ENCODE assay signal across 11 cellular contexts in the genomic region with DNA sequence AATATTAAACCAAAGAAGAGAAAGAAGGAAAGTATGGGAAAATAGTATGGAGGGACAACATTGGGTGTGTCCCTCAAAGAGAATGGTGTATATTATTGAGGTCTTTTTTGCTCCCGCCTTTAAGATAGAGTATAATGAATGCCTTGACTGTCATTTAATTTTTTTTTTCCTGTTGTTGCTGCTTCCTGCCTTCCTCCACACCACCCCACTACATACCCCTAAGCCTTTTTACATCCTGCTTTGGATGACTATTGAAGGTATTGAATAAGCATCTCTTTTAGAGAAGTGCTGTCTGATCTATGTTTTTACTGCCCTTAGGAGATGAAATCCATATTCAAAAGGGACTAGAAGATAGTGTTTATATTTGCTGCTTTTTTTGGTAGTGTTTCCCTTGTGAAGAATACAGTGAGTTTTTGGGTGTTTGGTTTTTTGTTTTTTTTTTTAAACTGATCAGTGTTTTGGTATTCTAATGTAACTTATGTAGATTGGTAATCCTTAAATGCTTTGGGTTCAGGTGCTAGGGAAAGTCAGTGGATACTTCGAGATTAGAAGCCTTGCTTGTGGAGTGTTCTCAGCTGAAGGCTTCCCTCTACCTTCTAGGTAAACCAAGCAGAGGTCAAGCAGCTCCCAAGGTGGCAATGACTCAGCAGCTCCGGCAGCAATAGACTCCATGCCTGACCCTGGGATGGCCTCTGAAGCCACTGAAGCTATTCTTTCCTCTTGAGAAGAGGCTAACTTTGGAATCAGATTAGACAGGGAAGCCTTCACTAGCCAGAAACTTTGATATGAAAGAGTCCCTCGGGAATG.
DNase-seq lines count a peak whose midpoint lies in the region; ATAC-seq, FAIRE-seq and TF ChIP-seq lines count a peak whose summit lies in the region.
"Had no signal": no experiment of that assay in that cellular context is flagged by ENCODE, and none has a peak within 500 bp of the region (broad histone marks: within the 10 kb centered on the region; RNA-seq: fewer than 3 reads in every experiment).

No MANE protein-coding gene starts in this region.

- H3K36me3 Mint-ChIP-seq in stimulated activated naive B cell treated with anti-CD40 and anti-IgM and Interleukin-4, amounts not matched to agents 10 μg/mL and 1 μg/mL and 100 μg/mL, for 72 hours, result no peaks in the 10 kb centered on the region

- H3K4me3 ChIP-seq in brain microvascular endothelial cell (ENCODE audit: low read depth, low read length), result no peak overlapping the region

- TF ChIP-seq CTCF in brain microvascular endothelial cell (IDR thresholded peaks at IDR 0.05; ENCODE audit: low read depth, low read length, missing control alignments), result no peak

- H3K4me1 Mint-ChIP-seq in stimulated activated naive B cell treated with anti-CD40 and anti-IgM and Interleukin-4, amounts not matched to agents 10 μg/mL and 1 μg/mL and 100 μg/mL, for 72 hours, result peaks cover 0 to 4% of the 10 kb centered on the region in 2 donors

- FAIRE-seq in urothelium cell line (lab: Jason Lieb, UNC), result peak; percentile 17

- DNase-seq in SIG-M5 treated with dmso at 0.1 percent for 504 hours (lab: John Stamatoyannopoulos, UW; ENCODE audit: unreplicated experiment) (peak; percentile 22), SIG-M5 (lab: John Stamatoyannopoulos, UW) (no peak), brain microvascular endothelial cell (peak; percentile 53), iris pigment epithelial cell (ENCODE audit: low read depth) (peak; percentile 60), urothelium cell line (ENCODE audit: low spot score) (peak; percentile 45), NCI-H2081 (lab: John Stamatoyannopoulos, UW) (no peak)
- no peak for DNase-seq in stimulated activated naive B cell treated with anti-CD40 and anti-IgM and Interleukin-4, amounts not matched to agents 10 μg/mL and 1 μg/mL and 100 μg/mL, for 72 hours
- DNase-seq: AML-193 had no signal

- in situ Hi-C loops in brain microvascular endothelial cell (cut with HindIII; ENCODE audit: low pct_ligation_motif_present, low sequenced_read_pairs), result no loop called here

- H3K27ac ChIP-seq in brain microvascular endothelial cell, result no peak overlapping the region
- H3K27ac ChIP-seq: ascending aorta had no signal

- H3K9me3 Mint-ChIP-seq in stimulated activated naive B cell treated with anti-CD40 and anti-IgM and Interleukin-4, amounts not matched to agents 10 μg/mL and 1 μg/mL and 100 μg/mL, for 72 hours, result no peaks in the 10 kb centered on the region
- H3K9me3 Mint-ChIP-seq: T-helper 2 cell treated with Interferon-gamma antibody and Interleukin-4, amounts not matched to agents 5 μg/mL and 100 μg/mL, for 36 hours had no signal

- ATAC-seq in stimulated activated naive B cell treated with anti-CD40 and anti-IgM and Interleukin-4, amounts not matched to agents 10 μg/mL and 1 μg/mL and 100 μg/mL, for 72 hours (replicated peaks), result no peak
- ATAC-seq in HG02885 (IDR thresholded peaks at IDR 0.05; ENCODE audit: poor library complexity, unreplicated experiment), result no peak

- no peak overlapping the region for H3K4me3 Mint-ChIP-seq in stimulated activated naive B cell treated with anti-CD40 and anti-IgM and Interleukin-4, amounts not matched to agents 10 μg/mL and 1 μg/mL and 100 μg/mL, for 72 hours
- H3K4me3 Mint-ChIP-seq: T-helper 2 cell treated with Interferon-gamma antibody and Interleukin-4, amounts not matched to agents 5 μg/mL and 100 μg/mL, for 36 hours had no signal

- no peaks in the 10 kb centered on the region for H3K36me3 ChIP-seq in brain microvascular endothelial cell (replicated peaks)
- H3K36me3 ChIP-seq: ascending aorta had no signal

- H3K27ac Mint-ChIP-seq in stimulated activated naive B cell treated with anti-CD40 and anti-IgM and Interleukin-4, amounts not matched to agents 10 μg/mL and 1 μg/mL and 100 μg/mL, for 72 hours, result no peak overlapping the region
- H3K27ac Mint-ChIP-seq: T-helper 2 cell treated with Interferon-gamma antibody and Interleukin-4, amounts not matched to agents 5 μg/mL and 100 μg/mL, for 36 hours had no signal

- H3K27me3 ChIP-seq in brain microvascular endothelial cell (replicated peaks), result no peaks in the 10 kb centered on the region
- H3K27me3 ChIP-seq: ascending aorta had no signal

- peaks cover 27 to 34% of the 10 kb centered on the region in 2 donors for H3K27me3 Mint-ChIP-seq in stimulated activated naive B cell treated with anti-CD40 and anti-IgM and Interleukin-4, amounts not matched to agents 10 μg/mL and 1 μg/mL and 100 μg/mL, for 72 hours

Comparison
In these comparisons a context has a peak if more than half of its experiments do, and no peak if none do; other contexts are left out.
1. DNase-seq: peak in SIG-M5 treated with dmso at 0.1 percent for 504 hours (single experiment), brain microvascular endothelial cell (single experiment), iris pigment epithelial cell (single experiment) and urothelium cell line (single experiment); none in SIG-M5 (single experiment), NCI-H2081 (0 of 2) and stimulated activated naive B cell treated with anti-CD40 and anti-IgM and Interleukin-4, amounts not matched to agents 10 μg/mL and 1 μg/mL and 100 μg/mL, for 72 hours (single experiment).